Comparison of ENCODE assay signal across 11 cellular contexts in genomic region chr2:171325886-171326585, GRCh38.
DNase-seq lines count a peak whose midpoint lies in the region; ATAC-seq, FAIRE-seq and TF ChIP-seq lines count a peak whose summit lies in the region.
"Had no signal": no experiment of that assay in that cellular context is flagged by ENCODE, and none has a peak within 500 bp of the region (broad histone marks: within the 10 kb centered on the region; RNA-seq: fewer than 3 reads in every experiment).

No MANE protein-coding gene starts in this region.

- TF ChIP-seq CTCF in ovary (IDR thresholded peaks at IDR 0.05), result no peak
- TF ChIP-seq CTCF in D721Med (IDR thresholded peaks at IDR 0.05; ENCODE audit: insufficient read depth, missing control alignments), result no peak

- H3K9me3 ChIP-seq in ovary, result no peaks in the 10 kb centered on the region

- ATAC-seq in activated T-cell treated with anti-CD3 and anti-CD28 coated beads, Interleukin-2, amount 50 U/mL, for 4 hours, result peak; percentile 90 to 91
- peak; percentile 50 for ATAC-seq in HG03135 (IDR thresholded peaks at IDR 0.05; ENCODE audit: unreplicated experiment)
- peak; percentile 86 for ATAC-seq in stimulated activated naive CD8-positive, alpha-beta T cell treated with anti-CD3 and anti-CD28 coated beads, Interleukin-15, Interleukin-2, amounts not matched to agents 100 U/mL and 50 U/mL, for 24 hours
- ATAC-seq: HCT116 had no signal

- H3K27ac Mint-ChIP-seq in activated T-helper 1 cell treated with anti-CD3 and anti-CD28 coated beads, Interleukin-12 subunit alpha, Interleukin-12 subunit beta, Interleukin-2, Interleukin-4 antibody, amounts not matched to agents 30 ng/mL and 10 ng/mL and 1 ng/mL, durations not matched to agents 14 hours and 24 hours and 36 hours, result peak overlapping the region; percentile 91

- peaks cover 48% of the 10 kb centered on the region for H3K4me1 Mint-ChIP-seq in activated T-cell treated with anti-CD3 and anti-CD28 coated beads, Interleukin-2, amount 50 U/mL, for 4 hours (ENCODE audit: low read depth)
- H3K4me1 Mint-ChIP-seq in activated T-helper 1 cell treated with anti-CD3 and anti-CD28 coated beads, Interleukin-12 subunit alpha, Interleukin-12 subunit beta, Interleukin-2, Interleukin-4 antibody, amounts not matched to agents 30 ng/mL and 10 ng/mL and 1 ng/mL, durations not matched to agents 14 hours and 24 hours and 36 hours (ENCODE audit: low read depth), result peaks cover 48% of the 10 kb centered on the region

- TF ChIP-seq EP300 in ovary (IDR thresholded peaks at IDR 0.05), result no peak

- intact Hi-C loops in activated T-helper 1 cell treated with anti-CD3 and anti-CD28 coated beads, Interleukin-12 subunit alpha, Interleukin-12 subunit beta, Interleukin-2, Interleukin-4 antibody, amounts not matched to agents 30 ng/mL and 10 ng/mL and 1 ng/mL, durations not matched to agents 14 hours and 24 hours and 36 hours (cut with micrococcal nuclease), result loop anchor here (1.0 kb wide), 2 partner anchors 8 to 66 kb away; no protein-coding TSS in a partner anchor
- intact Hi-C loops in ovary (cut with DNase I), result no loop called here

- WGBS in ovary, 3 donors, result 49 to 66% (median 52%) methylated on average over 4 of the region's 4 CpGs

- no peak for TF ChIP-seq POLR2A in ovary (IDR thresholded peaks at IDR 0.05)

- H3K4me1 ChIP-seq in ovary (ENCODE audit: insufficient read depth), result no peaks in the 10 kb centered on the region

- no peak overlapping the region for H3K4me3 ChIP-seq in ovary

- H3K27me3 ChIP-seq in ovary, result no peaks in the 10 kb centered on the region

- no peak for FAIRE-seq in D721Med (lab: Jason Lieb, UNC)

- no peak for DNase-seq in activated T-cell treated with anti-CD3 and anti-CD28 coated beads, Interleukin-2, amount 50 U/mL, for 4 hours
- no peak for DNase-seq in activated T-cell treated with anti-CD3 and anti-CD28 coated beads for 4 hours
- DNase-seq in activated T-helper 1 cell treated with anti-CD3 and anti-CD28 coated beads, Interleukin-12 subunit alpha, Interleukin-12 subunit beta, Interleukin-2, Interleukin-4 antibody, amounts not matched to agents 30 ng/mL and 10 ng/mL and 1 ng/mL, durations not matched to agents 14 hours and 24 hours and 36 hours (ENCODE audit: low spot score), result no peak
- DNase-seq in stimulated activated naive CD8-positive, alpha-beta T cell treated with anti-CD3 and anti-CD28 coated beads, Interleukin-15, Interleukin-2, amounts not matched to agents 100 U/mL and 50 U/mL, for 24 hours, result no peak
- no peak for DNase-seq in ovary
- DNase-seq in D721Med (ENCODE audit: insufficient read length, low spot score), result no peak
- DNase-seq in GOT3 (lab: John Stamatoyannopoulos, UW), result no peak
- DNase-seq: NCI-H510A treated with DMSO at 0.1 percent for 48 hours; stimulated activated naive CD4-positive, alpha-beta T cell treated with Interleukin-2 at 50 U/mL for 16 hours had no signal

- H3K36me3 ChIP-seq in ovary, result no peaks in the 10 kb centered on the region

- peaks cover 12% of the 10 kb centered on the region for H3K36me3 Mint-ChIP-seq in activated T-cell treated with anti-CD3 and anti-CD28 coated beads, Interleukin-2, amount 50 U/mL, for 4 hours (ENCODE audit: insufficient read depth)
- peaks cover 30% of the 10 kb centered on the region for H3K36me3 Mint-ChIP-seq in activated T-helper 1 cell treated with anti-CD3 and anti-CD28 coated beads, Interleukin-12 subunit alpha, Interleukin-12 subunit beta, Interleukin-2, Interleukin-4 antibody, amounts not matched to agents 30 ng/mL and 10 ng/mL and 1 ng/mL, durations not matched to agents 14 hours and 24 hours and 36 hours (ENCODE audit: low read depth)

- no peaks in the 10 kb centered on the region for H3K9me3 Mint-ChIP-seq in activated T-cell treated with anti-CD3 and anti-CD28 coated beads, Interleukin-2, amount 50 U/mL, for 4 hours
- H3K9me3 Mint-ChIP-seq in activated T-helper 1 cell treated with anti-CD3 and anti-CD28 coated beads, Interleukin-12 subunit alpha, Interleukin-12 subunit beta, Interleukin-2, Interleukin-4 antibody, amounts not matched to agents 30 ng/mL and 10 ng/mL and 1 ng/mL, durations not matched to agents 14 hours and 24 hours and 36 hours, result no peaks in the 10 kb centered on the region

- peak overlapping the region; percentile 69 for H3K4me3 Mint-ChIP-seq in activated T-cell treated with anti-CD3 and anti-CD28 coated beads, Interleukin-2, amount 50 U/mL, for 4 hours
- peak overlapping the region; percentile 64 for H3K4me3 Mint-ChIP-seq in activated T-helper 1 cell treated with anti-CD3 and anti-CD28 coated beads, Interleukin-12 subunit alpha, Interleukin-12 subunit beta, Interleukin-2, Interleukin-4 antibody, amounts not matched to agents 30 ng/mL and 10 ng/mL and 1 ng/mL, durations not matched to agents 14 hours and 24 hours and 36 hours

- H3K27me3 Mint-ChIP-seq in activated T-cell treated with anti-CD3 and anti-CD28 coated beads, Interleukin-2, amount 50 U/mL, for 4 hours (ENCODE audit: low read depth), result no peaks in the 10 kb centered on the region
- no peaks in the 10 kb centered on the region for H3K27me3 Mint-ChIP-seq in activated T-helper 1 cell treated with anti-CD3 and anti-CD28 coated beads, Interleukin-12 subunit alpha, Interleukin-12 subunit beta, Interleukin-2, Interleukin-4 antibody, amounts not matched to agents 30 ng/mL and 10 ng/mL and 1 ng/mL, durations not matched to agents 14 hours and 24 hours and 36 hours (ENCODE audit: insufficient read depth)

- H3K27ac ChIP-seq in ovary, result no peak overlapping the region
